In the genomic region with DNA sequence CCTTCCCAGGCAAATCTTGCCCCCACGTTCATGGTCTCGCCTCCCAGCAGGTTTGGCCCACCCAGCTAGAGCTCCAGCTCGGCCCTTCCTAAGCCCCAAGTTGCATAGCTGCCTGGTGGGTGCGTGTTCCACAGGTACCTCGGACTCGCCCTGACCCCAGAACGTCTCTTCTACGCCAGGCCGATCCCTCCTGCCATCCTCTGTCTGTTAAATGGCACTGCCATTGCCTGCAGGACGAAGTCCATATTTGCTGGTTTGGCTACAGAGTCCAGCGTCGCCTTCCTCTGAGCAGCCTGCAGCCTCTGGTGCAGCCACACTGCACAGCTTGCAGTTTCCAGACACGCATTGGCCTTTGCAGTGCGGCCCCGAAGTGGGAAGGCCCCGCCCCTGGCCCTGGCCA, we compare ENCODE assay signal across 13 cellular contexts.
DNase-seq lines count a peak whose midpoint lies in the region; ATAC-seq, FAIRE-seq and TF ChIP-seq lines count a peak whose summit lies in the region.
"Had no signal": no experiment of that assay in that cellular context is flagged by ENCODE, and none has a peak within 500 bp of the region (broad histone marks: within the 10 kb centered on the region; RNA-seq: fewer than 3 reads in every experiment).

No MANE protein-coding gene starts in this region.

- H3K36me3 Mint-ChIP-seq in activated naive CD4-positive, alpha-beta T cell treated with anti-CD3 and anti-CD28 coated beads, Interleukin-2, amount 50 U/mL, for 24 hours, result no peaks in the 10 kb centered on the region
- no peaks in the 10 kb centered on the region for H3K36me3 Mint-ChIP-seq in activated naive CD4-positive, alpha-beta T cell treated with anti-CD3 and anti-CD28 coated beads, Interleukin-2, amount 10 ng/mL, durations not matched to agents 7 days and 5 days
- peaks cover 3% of the 10 kb centered on the region for H3K36me3 Mint-ChIP-seq in activated CD8-positive, alpha-beta T cell treated with anti-CD3 and anti-CD28 coated beads for 36 hours (ENCODE audit: low read depth)

- TF ChIP-seq CTCF in activated CD8-positive, alpha-beta T cell treated with anti-CD3 and anti-CD28 coated beads for 36 hours (IDR thresholded peaks at IDR 0.05), result no peak
- no peak for TF ChIP-seq CTCF in A673 (conservative IDR thresholded peaks at IDR 0.05; ENCODE audit: low read depth, low read length)

- intact Hi-C loops in activated CD8-positive, alpha-beta T cell treated with anti-CD3 and anti-CD28 coated beads for 36 hours (cut with micrococcal nuclease), result no loop called here
- intact Hi-C loops in A673 (cut with micrococcal nuclease; ENCODE audit: unreplicated experiment), result no loop called here

- no peaks in the 10 kb centered on the region for H3K9me3 Mint-ChIP-seq in activated naive CD4-positive, alpha-beta T cell treated with anti-CD3 and anti-CD28 coated beads, Interleukin-2, amount 50 U/mL, for 24 hours
- no peaks in the 10 kb centered on the region for H3K9me3 Mint-ChIP-seq in activated naive CD4-positive, alpha-beta T cell treated with anti-CD3 and anti-CD28 coated beads, Interleukin-2, amount 10 ng/mL, durations not matched to agents 7 days and 5 days
- no peaks in the 10 kb centered on the region for H3K9me3 Mint-ChIP-seq in activated CD8-positive, alpha-beta T cell treated with anti-CD3 and anti-CD28 coated beads for 36 hours
- H3K9me3 Mint-ChIP-seq in stimulated activated naive CD8-positive, alpha-beta T cell treated with anti-CD3 and anti-CD28 coated beads, Interleukin-15, amount 100 ng/mL, for 72 hours, result peaks cover 0 to 8% of the 10 kb centered on the region in 2 donors

- peaks cover 28% of the 10 kb centered on the region for H3K4me1 Mint-ChIP-seq in activated naive CD4-positive, alpha-beta T cell treated with anti-CD3 and anti-CD28 coated beads, Interleukin-2, amount 50 U/mL, for 24 hours
- H3K4me1 Mint-ChIP-seq in activated naive CD4-positive, alpha-beta T cell treated with anti-CD3 and anti-CD28 coated beads, Interleukin-2, amount 10 ng/mL, durations not matched to agents 7 days and 5 days, result peaks cover 23% of the 10 kb centered on the region
- H3K4me1 Mint-ChIP-seq in activated CD8-positive, alpha-beta T cell treated with anti-CD3 and anti-CD28 coated beads for 36 hours (ENCODE audit: low read depth), result peaks cover 11% of the 10 kb centered on the region
- H3K4me1 Mint-ChIP-seq in stimulated activated naive CD8-positive, alpha-beta T cell treated with anti-CD3 and anti-CD28 coated beads, Interleukin-15, amount 100 ng/mL, for 72 hours, result peaks cover 21% of the 10 kb centered on the region

- H3K9ac ChIP-seq in iPS-20b (ENCODE audit: low read depth, low read length), result peak overlapping the region; percentile 65; the same call in 1 of the 2 replicates

- no peak for ATAC-seq in activated CD8-positive, alpha-beta T cell treated with anti-CD3 and anti-CD28 coated beads for 36 hours
- no peak for ATAC-seq in stimulated activated naive CD8-positive, alpha-beta T cell treated with anti-CD3 and anti-CD28 coated beads, Interleukin-15, amount 100 ng/mL, for 72 hours
- ATAC-seq: K562 had no signal

- H3K27ac ChIP-seq in iPS-20b (ENCODE audit: low read length) (no peak overlapping the region), A673 (ENCODE audit: low read depth, low read length, poor library complexity, severe bottlenecking) (no peak overlapping the region)
- H3K27ac ChIP-seq: SJSA1 had no signal

- no TSS peak for BruUV-seq in A673 (replicated peaks; lab: Mats Ljungman, UMichigan)

- H3K4me3 Mint-ChIP-seq in activated naive CD4-positive, alpha-beta T cell treated with anti-CD3 and anti-CD28 coated beads, Interleukin-2, amount 50 U/mL, for 24 hours, result peak overlapping the region; percentile 77
- H3K4me3 Mint-ChIP-seq in activated naive CD4-positive, alpha-beta T cell treated with anti-CD3 and anti-CD28 coated beads, Interleukin-2, amount 10 ng/mL, durations not matched to agents 7 days and 5 days, result no peak overlapping the region
- peak overlapping the region; percentile 69 for H3K4me3 Mint-ChIP-seq in activated CD8-positive, alpha-beta T cell treated with anti-CD3 and anti-CD28 coated beads for 36 hours
- peak overlapping the region; percentile 75 to 81 for H3K4me3 Mint-ChIP-seq in stimulated activated naive CD8-positive, alpha-beta T cell treated with anti-CD3 and anti-CD28 coated beads, Interleukin-15, amount 100 ng/mL, for 72 hours

- H3K9me3 ChIP-seq in iPS-20b (ENCODE audit: insufficient read depth, low read depth, low read length) (no peaks in the 10 kb centered on the region), A673 (ENCODE audit: low read depth, low read length, poor library complexity, severe bottlenecking) (no peaks in the 10 kb centered on the region)
- H3K9me3 ChIP-seq: HAP-1, SJSA1 had no signal

- CTCF ChIA-PET in activated naive CD4-positive, alpha-beta T cell treated with anti-CD3 and anti-CD28 coated beads, Interleukin-2, amount 10 ng/mL, durations not matched to agents 7 days and 5 days (lab: Charles Lee), result no interaction called here
- CTCF ChIA-PET in activated CD8-positive, alpha-beta T cell treated with anti-CD3 and anti-CD28 coated beads for 36 hours (lab: Charles Lee), result interaction anchor here (0.6 kb wide), 1 partner anchor 140 kb away, joined by 3 read pairs; no protein-coding TSS in a partner anchor
- CTCF ChIA-PET in A673 (lab: Charles Lee), result no interaction called here

- FAIRE-seq in RCC 7860 (lab: Jason Lieb, UNC), result no peak
- FAIRE-seq: K562 had no signal

- peaks cover 9% of the 10 kb centered on the region; the same call in 1 of the 2 replicates for H3K4me1 ChIP-seq in iPS-20b (ENCODE audit: insufficient read depth, low read length)
- H3K4me1 ChIP-seq in A673 (ENCODE audit: insufficient read depth, low read length, poor library complexity, severe bottlenecking), result no peaks in the 10 kb centered on the region
- H3K4me1 ChIP-seq: SJSA1 had no signal

- H3K36me3 ChIP-seq in iPS-20b (ENCODE audit: insufficient read depth, low read depth, low read length), result no peaks in the 10 kb centered on the region
- no peaks in the 10 kb centered on the region for H3K36me3 ChIP-seq in A673 (ENCODE audit: insufficient read depth, low read length, poor library complexity, severe bottlenecking)
- H3K36me3 ChIP-seq: HAP-1, SJSA1 had no signal

- H3K27me3 ChIP-seq in iPS-20b (ENCODE audit: insufficient read depth, low read length), result peaks cover 13% of the 10 kb centered on the region
- no peaks in the 10 kb centered on the region for H3K27me3 ChIP-seq in A673 (replicated peaks; ENCODE audit: insufficient read depth, low read depth, low read length, poor library complexity)
- H3K27me3 ChIP-seq: SJSA1 had no signal

- H3K27me3 Mint-ChIP-seq in activated naive CD4-positive, alpha-beta T cell treated with anti-CD3 and anti-CD28 coated beads, Interleukin-2, amount 50 U/mL, for 24 hours, result no peaks in the 10 kb centered on the region
- peaks cover 14% of the 10 kb centered on the region for H3K27me3 Mint-ChIP-seq in activated naive CD4-positive, alpha-beta T cell treated with anti-CD3 and anti-CD28 coated beads, Interleukin-2, amount 10 ng/mL, durations not matched to agents 7 days and 5 days
- H3K27me3 Mint-ChIP-seq in activated CD8-positive, alpha-beta T cell treated with anti-CD3 and anti-CD28 coated beads for 36 hours, result no peaks in the 10 kb centered on the region
- peaks cover 6% of the 10 kb centered on the region for H3K27me3 Mint-ChIP-seq in stimulated activated naive CD8-positive, alpha-beta T cell treated with anti-CD3 and anti-CD28 coated beads, Interleukin-15, amount 100 ng/mL, for 72 hours

- no peak for DNase-seq in activated naive CD4-positive, alpha-beta T cell treated with anti-CD3 and anti-CD28 coated beads, Interleukin-2, amount 10 ng/mL, durations not matched to agents 7 days and 5 days
- DNase-seq in activated CD8-positive, alpha-beta T cell treated with anti-CD3 and anti-CD28 coated beads for 36 hours, result no peak
- DNase-seq in stimulated activated naive CD8-positive, alpha-beta T cell treated with anti-CD3 and anti-CD28 coated beads, Interleukin-15, amount 100 ng/mL, for 72 hours, result no peak
- DNase-seq in RCC 7860 (ENCODE audit: low spot score) (no peak), middle frontal gyrus (ENCODE audit: extremely low spot score, low spot score) (no peak), A673 (ENCODE audit: low spot score) (no peak)
- DNase-seq: activated CD8-positive, alpha-beta memory T cell treated with anti-CD3 and anti-CD28 coated beads, Interleukin-2, amount 50 U/mL, for 48 hours; NCI-H446 treated with DMSO at 0.1 percent for 48 hours had no signal

- POLR2A ChIA-PET in activated CD8-positive, alpha-beta T cell treated with anti-CD3 and anti-CD28 coated beads for 36 hours (lab: Charles Lee), result no interaction called here
- POLR2A ChIA-PET in A673 (lab: Charles Lee; ENCODE audit: low non-redundant PET), result no interaction called here

- peak overlapping the region; percentile 65; the same call in 1 of the 2 replicates for H3K4me3 ChIP-seq in iPS-20b (ENCODE audit: low read length)
- H3K4me3 ChIP-seq in A673 (ENCODE audit: low read depth, low read length, poor library complexity, severe bottlenecking), result no peak overlapping the region
- H3K4me3 ChIP-seq: HAP-1, K562, SJSA1 had no signal

- no peak overlapping the region for H3K27ac Mint-ChIP-seq in activated naive CD4-positive, alpha-beta T cell treated with anti-CD3 and anti-CD28 coated beads, Interleukin-2, amount 50 U/mL, for 24 hours
- no peak overlapping the region for H3K27ac Mint-ChIP-seq in activated naive CD4-positive, alpha-beta T cell treated with anti-CD3 and anti-CD28 coated beads, Interleukin-2, amount 10 ng/mL, durations not matched to agents 7 days and 5 days
- no peak overlapping the region for H3K27ac Mint-ChIP-seq in activated CD8-positive, alpha-beta T cell treated with anti-CD3 and anti-CD28 coated beads for 36 hours
- H3K27ac Mint-ChIP-seq in stimulated activated naive CD8-positive, alpha-beta T cell treated with anti-CD3 and anti-CD28 coated beads, Interleukin-15, amount 100 ng/mL, for 72 hours, result peak overlapping the region in 1 of 2 donors; percentile 48
